ENCODE assay signal across 1 cellular context in genomic region chr9:74493512-74493911, GRCh38.
TF ChIP-seq lines count a peak whose summit lies in the region.

No MANE protein-coding gene starts in this region.

TF ChIP-seq in H1, 55 proteins besides CTCF, POLR2A, EP300 and RAD21:
- TF ChIP-seq CBX8 (IDR thresholded peaks at IDR 0.05; ENCODE audit: borderline replicate concordance, low read depth, low read length) = no peak
- TF ChIP-seq MAFK (IDR thresholded peaks at IDR 0.05; ENCODE audit: low read depth, low read length) = no peak
- no peak for TF ChIP-seq MAX (IDR thresholded peaks at IDR 0.05)
- TF ChIP-seq CHD7 (IDR thresholded peaks at IDR 0.05; ENCODE audit: insufficient replicate concordance, low read length) = peak; percentile 67
- TF ChIP-seq CHD2 (IDR thresholded peaks at IDR 0.05; ENCODE audit: low read length) = 0 out of 2 replicates have a peak, but pooled peaks have one; percentile 38
- no peak for TF ChIP-seq SIRT6 (IDR thresholded peaks at IDR 0.05; ENCODE audit: low read length)
- no peak for TF ChIP-seq ASH2L (IDR thresholded peaks at IDR 0.05; ENCODE audit: low read length)
- no peak for TF ChIP-seq JUND (IDR thresholded peaks at IDR 0.05; ENCODE audit: low read length)
- TF ChIP-seq BRCA1 (IDR thresholded peaks at IDR 0.05; ENCODE audit: low read depth, low read length) = no peak
- TF ChIP-seq ZNF274 (IDR thresholded peaks at IDR 0.05; ENCODE audit: borderline replicate concordance, extremely low read depth, low read length) = no peak
- TF ChIP-seq RXRA (IDR thresholded peaks at IDR 0.05; ENCODE audit: insufficient read depth, low read depth, low read length) = no peak
- no peak for TF ChIP-seq PHF8 (conservative IDR thresholded peaks at IDR 0.05; ENCODE audit: low read depth, low read length)
- TF ChIP-seq SUZ12 (IDR thresholded peaks at IDR 0.05; ENCODE audit: low read length) = no peak
- TF ChIP-seq SIN3A (conservative IDR thresholded peaks at IDR 0.05 in 1 of 2, IDR thresholded peaks at IDR 0.05 in 1 of 2; ENCODE audit: low read depth in 1 of 2, low read length in 2 of 2) = no peak
- TF ChIP-seq SP1 (IDR thresholded peaks at IDR 0.05; ENCODE audit: low read depth, low read length) = no peak
- no peak for TF ChIP-seq USF2 (IDR thresholded peaks at IDR 0.05; ENCODE audit: low read length)
- no peak for TF ChIP-seq RBBP5 (IDR thresholded peaks at IDR 0.05; ENCODE audit: borderline replicate concordance, low read depth, low read length)
- TF ChIP-seq RFX5 (IDR thresholded peaks at IDR 0.05; ENCODE audit: borderline replicate concordance, low read depth, low read length) = no peak
- no peak for TF ChIP-seq KDM4A (IDR thresholded peaks at IDR 0.05; ENCODE audit: low read depth, low read length, severe bottlenecking)
- TF ChIP-seq SP4 (IDR thresholded peaks at IDR 0.05; ENCODE audit: low read length) = no peak
- peak; percentile 86 for TF ChIP-seq TEAD4 (IDR thresholded peaks at IDR 0.05; ENCODE audit: low read depth, low read length)
- no peak for TF ChIP-seq GTF2F1 (IDR thresholded peaks at IDR 0.05; ENCODE audit: borderline replicate concordance, low read depth, low read length)
- TF ChIP-seq BACH1 (IDR thresholded peaks at IDR 0.05; ENCODE audit: low read length) = no peak
TF ChIP-seq in H1: peak in this region for 3.
